In the genomic region with DNA sequence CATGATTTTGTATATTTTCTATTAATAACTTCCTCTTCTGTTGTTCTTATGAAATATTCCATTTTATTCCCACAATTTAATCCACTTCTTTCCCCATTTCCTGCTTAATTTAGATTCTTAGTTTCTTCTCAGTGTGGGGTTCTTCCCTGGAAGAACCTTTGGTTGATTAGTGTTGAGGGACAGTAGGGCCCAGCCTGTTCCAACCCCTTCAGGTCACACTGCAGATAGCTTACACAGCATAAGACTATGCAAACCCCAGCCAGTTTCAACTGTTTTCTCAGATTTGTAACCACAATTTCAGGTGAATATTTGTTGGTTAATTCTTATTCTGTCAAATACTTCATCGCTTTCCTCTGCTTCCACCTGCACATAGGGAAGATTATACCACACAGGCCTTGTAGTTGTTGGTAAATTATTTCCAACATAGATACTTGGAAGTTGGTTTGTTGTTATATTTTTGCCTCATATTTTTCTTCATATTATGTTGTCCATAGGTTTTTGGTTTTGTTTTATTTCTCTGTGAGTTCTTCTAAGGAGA, we compare ENCODE assay signal across 2 cellular contexts.
TF ChIP-seq lines count a peak whose summit lies in the region.

No MANE protein-coding gene starts in this region.

TF ChIP-seq in HepG2, 621 proteins besides CTCF, POLR2A, EP300 and RAD21:
- no peak for TF ChIP-seq ZNF746 (CRISPR knock-in tag; IDR thresholded peaks at IDR 0.05)
- TF ChIP-seq HMG20A (CRISPR knock-in tag; IDR thresholded peaks at IDR 0.05; ENCODE audit: borderline replicate concordance): 0 out of 2 replicates have a peak, but pooled peaks have one; percentile 3
- TF ChIP-seq, protein P1, sequence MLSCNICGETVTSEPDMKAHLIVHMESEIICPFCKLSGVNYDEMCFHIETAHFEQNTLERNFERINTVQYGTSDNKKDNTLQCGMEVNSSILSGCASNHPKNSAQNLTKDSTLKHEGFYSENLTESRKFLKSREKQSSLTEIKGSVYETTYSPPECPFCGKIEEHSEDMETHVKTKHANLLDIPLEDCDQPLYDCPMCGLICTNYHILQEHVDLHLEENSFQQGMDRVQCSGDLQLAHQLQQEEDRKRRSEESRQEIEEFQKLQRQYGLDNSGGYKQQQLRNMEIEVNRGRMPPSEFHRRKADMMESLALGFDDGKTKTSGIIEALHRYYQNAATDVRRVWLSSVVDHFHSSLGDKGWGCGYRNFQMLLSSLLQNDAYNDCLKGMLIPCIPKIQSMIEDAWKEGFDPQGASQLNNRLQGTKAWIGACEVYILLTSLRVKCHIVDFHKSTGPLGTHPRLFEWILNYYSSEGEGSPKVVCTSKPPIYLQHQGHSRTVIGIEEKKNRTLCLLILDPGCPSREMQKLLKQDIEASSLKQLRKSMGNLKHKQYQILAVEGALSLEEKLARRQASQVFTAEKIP (CRISPR knock-in tag; IDR thresholded peaks at IDR 0.05; ENCODE audit: borderline replicate concordance): no peak
- no peak for TF ChIP-seq PPARG (CRISPR knock-in tag; conservative IDR thresholded peaks at IDR 0.05)
TF ChIP-seq in HepG2: peak in this region for 1.

TF ChIP-seq in endothelial cell of umbilical vein, 7 proteins besides CTCF, POLR2A, EP300 and RAD21:
- TF ChIP-seq, protein P2, sequence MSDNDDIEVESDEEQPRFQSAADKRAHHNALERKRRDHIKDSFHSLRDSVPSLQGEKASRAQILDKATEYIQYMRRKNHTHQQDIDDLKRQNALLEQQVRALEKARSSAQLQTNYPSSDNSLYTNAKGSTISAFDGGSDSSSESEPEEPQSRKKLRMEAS (IDR thresholded peaks at IDR 0.05; ENCODE audit: insufficient read depth, insufficient read length): no peak
- no peak for TF ChIP-seq JUN (IDR thresholded peaks at IDR 0.05; ENCODE audit: borderline replicate concordance, insufficient read depth, insufficient read length, low read depth)
- TF ChIP-seq POLR2AphosphoS5 (IDR thresholded peaks at IDR 0.05; ENCODE audit: insufficient read depth, low read depth, low read length): no peak
- TF ChIP-seq EZH2 (IDR thresholded peaks at IDR 0.05; ENCODE audit: borderline replicate concordance, low read depth, low read length, severe bottlenecking): no peak
- no peak for TF ChIP-seq MYC (IDR thresholded peaks at IDR 0.05; ENCODE audit: low read depth, low read length)
- no peak for TF ChIP-seq FOS (IDR thresholded peaks at IDR 0.05; ENCODE audit: borderline replicate concordance, insufficient read depth, low read length)
- TF ChIP-seq GATA2 (IDR thresholded peaks at IDR 0.05; ENCODE audit: insufficient read depth, insufficient read length, low read depth, low read length): no peak
